ENCODE assay signal across 15 cellular contexts in the genomic region with DNA sequence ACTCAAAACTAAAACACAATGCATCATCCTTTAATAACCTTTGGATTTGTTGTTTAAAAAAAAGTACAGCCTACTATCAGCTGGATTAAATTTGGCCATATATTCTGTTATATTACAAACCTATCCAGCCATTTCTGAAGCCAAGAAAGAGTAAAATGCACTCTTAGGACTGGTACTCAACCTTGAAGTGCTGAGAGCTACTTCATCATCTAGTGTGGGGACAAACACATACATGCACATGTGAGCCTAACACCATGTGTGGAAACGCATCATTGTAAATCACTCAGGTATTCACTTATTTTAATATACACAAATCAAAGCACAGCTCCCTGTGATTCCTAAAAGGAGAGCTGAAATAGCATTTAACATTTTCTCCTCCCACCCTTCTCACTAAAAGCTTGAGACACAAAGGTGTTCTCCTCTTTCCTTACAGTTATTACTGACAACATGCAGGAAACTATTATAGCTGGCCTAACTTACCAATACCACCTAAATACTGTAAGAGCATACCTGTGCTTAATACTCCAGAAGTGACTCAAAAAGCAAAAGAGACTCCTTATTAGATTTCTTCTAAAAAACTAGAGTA. TPM values are rescaled to one million over a fixed set of nuclear protein-coding genes. Genes with fewer than 3 reads are reported as not detected.
DNase-seq lines count a peak whose midpoint lies in the region; ATAC-seq, FAIRE-seq and TF ChIP-seq lines count a peak whose summit lies in the region.
"Had no signal": no experiment of that assay in that cellular context is flagged by ENCODE, and none has a peak within 500 bp of the region (broad histone marks: within the 10 kb centered on the region; RNA-seq: fewer than 3 reads in every experiment).

No MANE protein-coding gene starts in this region.

- TF ChIP-seq CTCF in left lung (IDR thresholded peaks at IDR 0.05) = no peak
- TF ChIP-seq CTCF in GM10266 (IDR thresholded peaks at IDR 0.05; ENCODE audit: control insufficient read depth, insufficient read depth, low read depth, missing control alignments) = no peak

- peak; percentile 81 for DNase-seq in DMS79 treated with DMSO at 0.1 percent for 48 hours (lab: John Stamatoyannopoulos, UW)
- DNase-seq in H54 (ENCODE audit: insufficient read length, low spot score) = no peak
- no peak for DNase-seq in left lung
- DNase-seq in activated CD8-positive, alpha-beta memory T cell treated with anti-CD3 and anti-CD28 coated beads, Interleukin-2, amount 50 U/mL, for 4 hours = no peak
- no peak for DNase-seq in GM10266 (ENCODE audit: extremely low spot score)
- DNase-seq: DMS 273 treated with DMSO at 0.1 percent for 48 hours, EL, KG1, NCI-H187 treated with DMSO at 0.1 percent for 48 hours, NCI-H446 treated with DMSO at 0.1 percent for 48 hours, NCI-H69 had no signal

- no peak for TF ChIP-seq POLR2A in H54 (IDR thresholded peaks at IDR 0.05; ENCODE audit: low read depth, low read length)

- no peaks in the 10 kb centered on the region for H3K9me3 ChIP-seq in left lung
- H3K9me3 ChIP-seq in skeletal muscle tissue (ENCODE audit: control insufficient read depth in 3 of 3, low read length in 3 of 3) = no peaks in the 10 kb centered on the region
- H3K9me3 ChIP-seq: SJSA1 had no signal

- H3K27me3 ChIP-seq in left lung (no peaks in the 10 kb centered on the region), skeletal muscle tissue (ENCODE audit: control insufficient read depth in 3 of 3, insufficient read depth in 3 of 3, low read length in 3 of 3) (no peaks in the 10 kb centered on the region)
- H3K27me3 ChIP-seq: SJSA1 had no signal

- H3K36me3 ChIP-seq in left lung = no peaks in the 10 kb centered on the region
- H3K36me3 ChIP-seq in skeletal muscle tissue (ENCODE audit: control insufficient read depth in 3 of 3, insufficient read depth in 3 of 3, low read length in 3 of 3) = no peaks in the 10 kb centered on the region
- H3K36me3 ChIP-seq: SJSA1 had no signal

- FAIRE-seq in H54 (lab: Jason Lieb, UNC) = peak; percentile 45

- H3K4me1 ChIP-seq in left lung (peaks cover 19 to 75% of the 10 kb centered on the region in 2 donors), skeletal muscle tissue (ENCODE audit: control insufficient read depth in 3 of 3, insufficient read depth in 3 of 3, low read length in 3 of 3) (peaks cover 13 to 22% (median 19%) of the 10 kb centered on the region in 3 donors)
- H3K4me1 ChIP-seq: SJSA1 had no signal

- H3K4me3 ChIP-seq in left lung (no peak overlapping the region), skeletal muscle tissue (ENCODE audit: low read length in 3 of 3) (no peak overlapping the region)
- H3K4me3 ChIP-seq: SJSA1 had no signal

- intact Hi-C loops in left lung (cut with DNase I) = no loop called here

- ATAC-seq in left lung = peak; percentile 54
- ATAC-seq in GM21390 (IDR thresholded peaks at IDR 0.05; ENCODE audit: unreplicated experiment) = no peak
- ATAC-seq: Panc1 had no signal

- peak overlapping the region in 1 of 2 donors; percentile 15 for H3K27ac ChIP-seq in left lung
- no peak overlapping the region for H3K27ac ChIP-seq in skeletal muscle tissue (ENCODE audit: low read depth, low read length)
- H3K27ac ChIP-seq: SJSA1 had no signal

- H3K9ac ChIP-seq in skeletal muscle tissue (ENCODE audit: low read depth in 1 of 3, low read length in 3 of 3) = peak overlapping the region in 2 of 3 donors; percentile 8 to 51

RNA-seq across cellular contexts. Expression of a gene that starts 7.5 kb away (rescaled TPM):
- total RNA-seq in left lung (10 to 100 TPM; 60.0 to 76.2 TPM), skeletal muscle tissue (76.2 TPM)
